Comparison of ENCODE assay signal across 2 cellular contexts in genomic region chr13:27978301-27978968, GRCh38.
TF ChIP-seq lines count a peak whose summit lies in the region.

No MANE protein-coding gene starts in this region.

TF ChIP-seq in HEK293T, 16 proteins besides CTCF, POLR2A, EP300 and RAD21:
- TF ChIP-seq FOXK2 (IDR thresholded peaks at IDR 0.05) (no peak), LEF1 (IDR thresholded peaks at IDR 0.05; ENCODE audit: borderline replicate concordance) (no peak), SP1 (IDR thresholded peaks at IDR 0.05) (no peak), ELF4 (IDR thresholded peaks at IDR 0.05) (no peak), ZNF384 (IDR thresholded peaks at IDR 0.05) (no peak), L3MBTL2 (conservative IDR thresholded peaks at IDR 0.05) (no peak)
TF ChIP-seq in HEK293T: peak in this region for 0.

TF ChIP-seq in endothelial cell of umbilical vein, 7 proteins besides CTCF, POLR2A, EP300 and RAD21:
- TF ChIP-seq EZH2 (IDR thresholded peaks at IDR 0.05; ENCODE audit: borderline replicate concordance, low read depth, low read length, severe bottlenecking) = peak; percentile 68
- TF ChIP-seq JUN (IDR thresholded peaks at IDR 0.05; ENCODE audit: borderline replicate concordance, insufficient read depth, insufficient read length, low read depth) = no peak
